In the genomic region with DNA sequence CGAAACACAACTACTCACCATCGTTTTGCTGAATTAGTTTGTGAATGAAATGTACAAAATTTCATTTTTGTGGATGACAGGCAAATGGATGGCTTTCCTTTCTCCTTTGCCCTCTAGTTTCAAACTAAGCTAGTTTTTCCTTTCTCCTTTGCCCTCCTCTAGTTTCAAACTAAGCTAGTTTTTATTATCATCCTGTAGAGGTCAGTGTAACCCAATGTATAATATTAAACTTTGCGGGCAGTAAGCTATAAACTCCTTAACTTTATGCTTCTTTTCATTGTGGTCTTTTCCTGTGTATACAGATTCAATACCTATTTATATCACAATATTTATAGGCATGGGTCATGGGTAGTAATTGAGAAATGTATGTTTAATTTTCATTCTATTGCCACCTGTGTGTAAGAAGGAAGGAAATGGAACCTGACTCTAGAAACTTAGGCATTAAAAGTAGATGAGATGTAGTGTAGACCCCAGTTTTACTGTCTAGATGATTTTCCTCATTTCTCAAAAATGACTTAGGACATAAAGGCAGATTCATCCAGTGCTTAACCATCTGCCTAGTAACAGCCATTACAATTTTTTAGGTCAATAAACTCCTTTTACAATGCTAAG, we compare ENCODE assay signal across 9 cellular contexts. TPM values are rescaled to one million over a fixed set of nuclear protein-coding genes. Genes with fewer than 3 reads are reported as not detected.
DNase-seq lines count a peak whose midpoint lies in the region; ATAC-seq, FAIRE-seq and TF ChIP-seq lines count a peak whose summit lies in the region.
"Had no signal": no experiment of that assay in that cellular context is flagged by ENCODE, and none has a peak within 500 bp of the region (broad histone marks: within the 10 kb centered on the region; RNA-seq: fewer than 3 reads in every experiment).

No MANE protein-coding gene starts in this region.

- H3K23ac ChIP-seq in mesenchymal stem cell (ENCODE audit: low read length in 2 of 2): no peak overlapping the region

- no peaks in the 10 kb centered on the region for H3K4me1 ChIP-seq in mesenchymal stem cell (ENCODE audit: control insufficient read depth, insufficient read depth, low read depth, low read length)

- H3K4me2 ChIP-seq in mesenchymal stem cell (ENCODE audit: low read length, poor library complexity, severe bottlenecking): no peak overlapping the region

- H3K36me3 ChIP-seq in bronchial epithelial cell (ENCODE audit: control insufficient read depth, insufficient read depth, low read length): no peaks in the 10 kb centered on the region
- H3K36me3 ChIP-seq in mesenchymal stem cell (ENCODE audit: control insufficient read depth in 1 of 2, insufficient read depth in 2 of 2, low read depth in 1 of 2, low read length in 2 of 2): no peaks in the 10 kb centered on the region

- WGBS in mesenchymal stem cell: no CpG with 5 or more reads among the region's 3 CpGs

- H3K4me1 Mint-ChIP-seq in stimulated activated memory B cell treated with anti-CD40 and anti-IgM and Interleukin-4, amounts not matched to agents 10 μg/mL and 1 μg/mL and 100 μg/mL, for 72 hours: no peaks in the 10 kb centered on the region

- no peak overlapping the region for H2BK120ac ChIP-seq in mesenchymal stem cell (ENCODE audit: low read depth, low read length)

- no peak overlapping the region for H3K4ac ChIP-seq in mesenchymal stem cell (ENCODE audit: low read depth in 1 of 2, low read length in 2 of 2)

- FAIRE-seq in bronchial epithelial cell (lab: Jason Lieb, UNC): no peak

- DNase-seq in NCI-H510A treated with DMSO at 0.1 percent for 48 hours (lab: John Stamatoyannopoulos, UW) (peak; percentile 57), NCI-H510A (lab: John Stamatoyannopoulos, UW) (no peak), NCI-H2227 (lab: John Stamatoyannopoulos, UW; ENCODE audit: unreplicated experiment) (peak; percentile 54), bronchial epithelial cell (ENCODE audit: low read depth) (peak; percentile 28), mesenchymal stem cell (peak; percentile 49)

- H3K18ac ChIP-seq in mesenchymal stem cell (ENCODE audit: low read depth in 1 of 2, low read length in 2 of 2): no peak overlapping the region

- H3K27ac Mint-ChIP-seq in stimulated activated memory B cell treated with anti-CD40 and anti-IgM and Interleukin-4, amounts not matched to agents 10 μg/mL and 1 μg/mL and 100 μg/mL, for 72 hours: no peak overlapping the region

- no peak overlapping the region for H2BK12ac ChIP-seq in mesenchymal stem cell (ENCODE audit: low read length in 2 of 2)

- H3K9ac ChIP-seq in mesenchymal stem cell (ENCODE audit: low read length): no peak overlapping the region

- TF ChIP-seq CTCF in bronchial epithelial cell (IDR thresholded peaks at IDR 0.05; ENCODE audit: insufficient read depth, low read length, severe bottlenecking): peak; percentile 39

- no peak overlapping the region for H3K4me3 ChIP-seq in bronchial epithelial cell (ENCODE audit: low read depth, low read length)
- H3K4me3 ChIP-seq in mesenchymal stem cell (ENCODE audit: insufficient read depth in 1 of 2, low read depth in 1 of 2, low read length in 2 of 2): no peak overlapping the region

- H4K8ac ChIP-seq in mesenchymal stem cell (ENCODE audit: low read length): no peak overlapping the region

- H2AK5ac ChIP-seq in mesenchymal stem cell (ENCODE audit: low read length, severe bottlenecking): no peak overlapping the region

- no peak overlapping the region for H2BK15ac ChIP-seq in mesenchymal stem cell (ENCODE audit: low read depth, poor library complexity, severe bottlenecking)

- H3K9me3 ChIP-seq in mesenchymal stem cell (ENCODE audit: control insufficient read depth, low read length): no peaks in the 10 kb centered on the region

- H3K4me3 Mint-ChIP-seq in stimulated activated memory B cell treated with anti-CD40 and anti-IgM and Interleukin-4, amounts not matched to agents 10 μg/mL and 1 μg/mL and 100 μg/mL, for 72 hours: no peak overlapping the region

- H2BK5ac ChIP-seq in mesenchymal stem cell (ENCODE audit: low read depth, low read length, poor library complexity, severe bottlenecking): no peak overlapping the region

- no peak overlapping the region for H2AFZ ChIP-seq in mesenchymal stem cell (ENCODE audit: low read depth, low read length)

- H4K91ac ChIP-seq in mesenchymal stem cell (ENCODE audit: low read length): no peak overlapping the region

- H3K14ac ChIP-seq in mesenchymal stem cell (ENCODE audit: low read length in 2 of 2): no peak overlapping the region

- no peaks in the 10 kb centered on the region for H3K79me1 ChIP-seq in mesenchymal stem cell (replicated peaks; ENCODE audit: low read length, poor library complexity, severe bottlenecking)

- H3K27me3 ChIP-seq in bronchial epithelial cell (ENCODE audit: control insufficient read depth, insufficient read depth, low read length): no peaks in the 10 kb centered on the region
- peaks cover 20 to 23% of the 10 kb centered on the region in 2 experiments for H3K27me3 ChIP-seq in mesenchymal stem cell (ENCODE audit: control insufficient read depth in 1 of 2, insufficient read depth in 1 of 2, low read length in 2 of 2)

- ATAC-seq in GM18861 (IDR thresholded peaks at IDR 0.05; ENCODE audit: unreplicated experiment): no peak
- ATAC-seq in GM21360 (IDR thresholded peaks at IDR 0.05; ENCODE audit: unreplicated experiment): no peak
- ATAC-seq in stimulated activated memory B cell treated with anti-CD40 and anti-IgM and Interleukin-4, amounts not matched to agents 10 μg/mL and 1 μg/mL and 100 μg/mL, for 72 hours: no peak

- peaks cover 19% of the 10 kb centered on the region for H3K27me3 Mint-ChIP-seq in stimulated activated memory B cell treated with anti-CD40 and anti-IgM and Interleukin-4, amounts not matched to agents 10 μg/mL and 1 μg/mL and 100 μg/mL, for 72 hours

- H3K9me3 Mint-ChIP-seq in stimulated activated memory B cell treated with anti-CD40 and anti-IgM and Interleukin-4, amounts not matched to agents 10 μg/mL and 1 μg/mL and 100 μg/mL, for 72 hours: no peaks in the 10 kb centered on the region

- H3K27ac ChIP-seq in mesenchymal stem cell (ENCODE audit: low read length, poor library complexity, severe bottlenecking): no peak overlapping the region

- no peaks in the 10 kb centered on the region for H3K36me3 Mint-ChIP-seq in stimulated activated memory B cell treated with anti-CD40 and anti-IgM and Interleukin-4, amounts not matched to agents 10 μg/mL and 1 μg/mL and 100 μg/mL, for 72 hours

RNA-seq across cellular contexts. Expression of a gene that starts 58.1 kb away (rescaled TPM):
- total RNA-seq in bronchial epithelial cell: not detected in 2 replicates
- polyA plus RNA-seq in mesenchymal stem cell (2013, experiment 1 of 2): not detected
- polyA plus RNA-seq in mesenchymal stem cell (2013, experiment 2 of 2): 0.01 TPM
- total RNA-seq: activated CD8-positive, alpha-beta memory T cell treated with anti-CD3 and anti-CD28 coated beads for 36 hours had no signal
